Comparison of ENCODE assay signal across 8 cellular contexts in genomic region chr9:93346240-93347112, GRCh38.
DNase-seq lines count a peak whose midpoint lies in the region; ATAC-seq and TF ChIP-seq lines count a peak whose summit lies in the region.

No MANE protein-coding gene starts in this region.

- peak overlapping the region; percentile 2 for H3K4me3 ChIP-seq in lower leg skin (ENCODE audit: low read depth, poor library complexity, severe bottlenecking)

- no peak for TF ChIP-seq POLR2A in lower leg skin (IDR thresholded peaks at IDR 0.05)

- H3K9me3 Mint-ChIP-seq in chondrocyte (ENCODE audit: low read depth) = no peaks in the 10 kb centered on the region

- intact Hi-C loops in lower leg skin (cut with DNase I; ENCODE audit: low total_unique reads) = no loop called here

- peaks cover 38% of the 10 kb centered on the region for H3K27me3 Mint-ChIP-seq in chondrocyte (ENCODE audit: low read depth)

- peaks cover 4% of the 10 kb centered on the region for H3K4me1 Mint-ChIP-seq in chondrocyte (ENCODE audit: low read depth)

- H3K36me3 Mint-ChIP-seq in chondrocyte (ENCODE audit: low read depth) = peaks cover 1% of the 10 kb centered on the region

- DNase-seq in NCI-H748 (lab: John Stamatoyannopoulos, UW; ENCODE audit: unreplicated experiment) (peak; percentile 54), NCI-H748 treated with DMSO at 0.1 percent for 48 hours (lab: John Stamatoyannopoulos, UW) (no peak), chondrocyte (ENCODE audit: low spot score) (no peak), lower leg skin (ENCODE audit: low spot score in 2 of 2) (no peak), NCI-H2081 treated with DMSO at 0.1 percent for 48 hours (lab: John Stamatoyannopoulos, UW) (no peak)
- peak; percentile 21 for DNase-seq in stimulated activated naive CD8-positive, alpha-beta T cell treated with anti-CD3 and anti-CD28 coated beads, Interleukin-15, Interleukin-2, amounts not matched to agents 100 U/mL and 50 U/mL, for 24 hours
- no peak for DNase-seq in activated CD4-positive, CD25-positive, alpha-beta regulatory T cell (lab: John Stamatoyannopoulos, UW)

- H3K27ac Mint-ChIP-seq in chondrocyte (ENCODE audit: unreplicated experiment) = no peak overlapping the region

- H3K4me3 Mint-ChIP-seq in chondrocyte (ENCODE audit: unreplicated experiment) = peak overlapping the region; percentile 82

- WGBS in lower leg skin, 2 donors = 21 to 24% methylated on average over 41 of the region's 64 CpGs

- ATAC-seq in stimulated activated naive CD8-positive, alpha-beta T cell treated with anti-CD3 and anti-CD28 coated beads, Interleukin-15, Interleukin-2, amounts not matched to agents 100 U/mL and 50 U/mL, for 24 hours = no peak
- ATAC-seq in HG02884 (IDR thresholded peaks at IDR 0.05; ENCODE audit: unreplicated experiment) = no peak

- no peak for TF ChIP-seq CTCF in chondrocyte (IDR thresholded peaks at IDR 0.05)
- no peak for TF ChIP-seq CTCF in lower leg skin (IDR thresholded peaks at IDR 0.05)

Comparison
In these comparisons a context has a peak if more than half of its experiments do, and no peak if none do; other contexts are left out.
1. DNase-seq: peak in NCI-H748 (single experiment) and stimulated activated naive CD8-positive, alpha-beta T cell treated with anti-CD3 and anti-CD28 coated beads, Interleukin-15, Interleukin-2, amounts not matched to agents 100 U/mL and 50 U/mL, for 24 hours (single experiment); none in NCI-H748 treated with DMSO at 0.1 percent for 48 hours (single experiment), chondrocyte (single experiment), lower leg skin (0 of 2), NCI-H2081 treated with DMSO at 0.1 percent for 48 hours (single experiment) and activated CD4-positive, CD25-positive, alpha-beta regulatory T cell (0 of 4).